22 cellular contexts compared by ENCODE assay signal in the genomic region with DNA sequence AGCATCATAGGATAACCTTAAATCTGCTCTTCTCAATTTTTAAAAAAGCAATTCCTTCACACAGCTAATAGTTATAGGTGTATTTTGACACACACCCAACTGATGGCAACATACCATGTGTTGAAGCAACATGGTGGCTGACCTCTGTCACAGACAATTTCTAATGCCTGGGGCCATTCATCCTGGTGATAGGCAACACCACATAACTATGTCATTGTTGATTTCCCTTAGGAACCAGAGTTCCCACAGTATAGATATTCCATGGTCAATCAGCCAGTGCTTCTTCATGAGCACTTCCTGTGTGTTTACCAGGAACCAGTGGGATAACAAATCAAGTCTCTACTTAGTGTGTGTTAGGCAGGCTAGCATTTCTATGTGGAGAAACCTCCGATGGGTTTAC.
"Had no signal": no experiment of that assay in that cellular context is flagged by ENCODE, and none has a peak within 500 bp of the region (broad histone marks: within the 10 kb centered on the region; RNA-seq: fewer than 3 reads in every experiment).

No MANE protein-coding gene starts in this region.

- H3K27ac Mint-ChIP-seq: memory B cell; natural killer cell treated with Interleukin-12 subunit alpha and Interleukin-12 subunit beta and Interleukin-15 and Interleukin-18, amount 100 ng/mL, for 72 hours; stimulated activated naive B cell treated with anti-CD40 and anti-IgM and Interleukin-4, amounts not matched to agents 10 μg/mL and 1 μg/mL and 100 μg/mL, for 72 hours; stimulated activated naive CD8-positive, alpha-beta T cell treated with anti-CD3 and anti-CD28 coated beads, Interleukin-15, amount 100 ng/mL, for 72 hours had no signal

- H3K36me3 ChIP-seq: esophagus muscularis mucosa, left ventricle myocardium inferior, lower lobe of right lung, sigmoid colon, tibial nerve had no signal

- H3K27me3 ChIP-seq: dorsolateral prefrontal cortex, esophagus muscularis mucosa, neutrophil, sigmoid colon, testis had no signal

- H3K9me3 Mint-ChIP-seq: central memory CD8-positive, alpha-beta T cell; memory B cell; natural killer cell treated with Interleukin-12 subunit alpha and Interleukin-12 subunit beta and Interleukin-15 and Interleukin-18, amount 100 ng/mL, for 72 hours; stimulated activated naive B cell treated with anti-CD40 and anti-IgM and Interleukin-4, amounts not matched to agents 10 μg/mL and 1 μg/mL and 100 μg/mL, for 72 hours; stimulated activated naive CD8-positive, alpha-beta T cell treated with anti-CD3 and anti-CD28 coated beads, Interleukin-15, amount 100 ng/mL, for 72 hours had no signal

- DNase-seq: cortex of kidney; dorsolateral prefrontal cortex; effector CD8-positive, alpha-beta T cell; hypothalamus; left ventricle myocardium inferior; lower lobe of right lung; midbrain; posterior cingulate gyrus; sigmoid colon; stimulated activated CD4-positive, alpha-beta T cell treated with anti-CD3 and anti-CD28 coated beads, Interleukin-2, amount 100 ng/mL, for 24 hours; stimulated activated CD4-positive, alpha-beta T cell treated with anti-CD3 and anti-CD28 coated beads, Interleukin-4, amount 100 ng/mL, for 4 hours; stimulated activated naive B cell treated with anti-CD40 and anti-IgM and Interleukin-4, amounts not matched to agents 10 μg/mL and 1 μg/mL and 100 μg/mL, for 72 hours; stimulated activated naive CD8-positive, alpha-beta T cell treated with anti-CD3 and anti-CD28 coated beads, Interleukin-15, amount 100 ng/mL, for 72 hours; testis had no signal

- H3K9me3 ChIP-seq: esophagus muscularis mucosa, left ventricle myocardium inferior, lower lobe of right lung, neutrophil, sigmoid colon, testis, tibial nerve had no signal

- H3K4me1 Mint-ChIP-seq: central memory CD8-positive, alpha-beta T cell; memory B cell; stimulated activated naive B cell treated with anti-CD40 and anti-IgM and Interleukin-4, amounts not matched to agents 10 μg/mL and 1 μg/mL and 100 μg/mL, for 72 hours; stimulated activated naive CD8-positive, alpha-beta T cell treated with anti-CD3 and anti-CD28 coated beads, Interleukin-15, amount 100 ng/mL, for 72 hours had no signal

- H3K4me1 ChIP-seq: esophagus muscularis mucosa, left ventricle myocardium inferior, lower lobe of right lung, sigmoid colon, testis, tibial nerve had no signal

- H3K36me3 Mint-ChIP-seq: memory B cell; natural killer cell treated with Interleukin-12 subunit alpha and Interleukin-12 subunit beta and Interleukin-15 and Interleukin-18, amount 100 ng/mL, for 72 hours; stimulated activated naive B cell treated with anti-CD40 and anti-IgM and Interleukin-4, amounts not matched to agents 10 μg/mL and 1 μg/mL and 100 μg/mL, for 72 hours had no signal

- H3K4me3 Mint-ChIP-seq: central memory CD8-positive, alpha-beta T cell; memory B cell; natural killer cell treated with Interleukin-12 subunit alpha and Interleukin-12 subunit beta and Interleukin-15 and Interleukin-18, amount 100 ng/mL, for 72 hours; stimulated activated naive B cell treated with anti-CD40 and anti-IgM and Interleukin-4, amounts not matched to agents 10 μg/mL and 1 μg/mL and 100 μg/mL, for 72 hours; stimulated activated naive CD8-positive, alpha-beta T cell treated with anti-CD3 and anti-CD28 coated beads, Interleukin-15, amount 100 ng/mL, for 72 hours had no signal

- FAIRE-seq: islet of Langerhans had no signal

- H3K4me3 ChIP-seq: dorsolateral prefrontal cortex, esophagus muscularis mucosa, left ventricle myocardium inferior, lower lobe of right lung, sigmoid colon, skin epidermis, testis, tibial nerve had no signal

- H3K27ac ChIP-seq: dorsolateral prefrontal cortex, esophagus muscularis mucosa, left ventricle myocardium inferior, lower lobe of right lung, neutrophil, sigmoid colon, skin epidermis, testis, tibial nerve had no signal

- H3K27me3 Mint-ChIP-seq: stimulated activated naive CD8-positive, alpha-beta T cell treated with anti-CD3 and anti-CD28 coated beads, Interleukin-15, amount 100 ng/mL, for 72 hours had no signal
